Comparison of ENCODE assay signal across 11 cellular contexts in genomic region chr14:55336161-55336560, GRCh38.
DNase-seq lines count a peak whose midpoint lies in the region; TF ChIP-seq lines count a peak whose summit lies in the region.
"Had no signal": no experiment of that assay in that cellular context is flagged by ENCODE, and none has a peak within 500 bp of the region (broad histone marks: within the 10 kb centered on the region; RNA-seq: fewer than 3 reads in every experiment).

No MANE protein-coding gene starts in this region.

- in situ Hi-C loops in G401 (cut with HindIII; ENCODE audit: low sequenced_read_pairs) = no loop called here

- peak overlapping the region in 2 of 5 donors; percentile 5 to 56 for H3K27ac ChIP-seq in stomach
- H3K27ac ChIP-seq: adrenal gland, epithelial cell of prostate, thoracic aorta had no signal

- intact Hi-C loops in stomach (cut with DNase I; ENCODE audit: low total_unique reads) = no loop called here

- no peaks in the 10 kb centered on the region for H3K9me3 ChIP-seq in stomach
- H3K9me3 ChIP-seq: adrenal gland, thoracic aorta had no signal

- 27 to 41% (median 32%) methylated on average over 2 of the region's 2 CpGs for WGBS in stomach, 5 donors

- no peak for TF ChIP-seq EP300 in stomach (IDR thresholded peaks at IDR 0.05)

- H3K4me1 ChIP-seq in stomach = peaks cover 41 to 90% (median 65%) of the 10 kb centered on the region in 4 donors

- H3K27me3 ChIP-seq in stomach = no peaks in the 10 kb centered on the region
- H3K27me3 ChIP-seq: adrenal gland had no signal

- H3K4me3 ChIP-seq in stomach = no peak overlapping the region
- H3K4me3 ChIP-seq: adrenal gland, thoracic aorta had no signal

- TF ChIP-seq CTCF in stomach (IDR thresholded peaks at IDR 0.05) = no peak

- peak; percentile 26 for DNase-seq in activated naive CD4-positive, alpha-beta T cell treated with Interleukin-2 at 50 U/mL for 16 hours
- no peak for DNase-seq in activated naive CD4-positive, alpha-beta T cell (lab: John Stamatoyannopoulos, UW)
- DNase-seq in T-helper 22 cell (ENCODE audit: low read depth) (peak; percentile 25), fibroblast of peridontal ligament (ENCODE audit: extremely low read depth) (peak; percentile 27), stomach (peak; percentile 42), NCI-H2107 (lab: John Stamatoyannopoulos, UW) (no peak), NCI-H1694 treated with DMSO at 0.1 percent for 48 hours (lab: John Stamatoyannopoulos, UW) (no peak), G401 (ENCODE audit: low spot score) (no peak)

- TF ChIP-seq POLR2A in stomach (IDR thresholded peaks at IDR 0.05) = no peak

- no peaks in the 10 kb centered on the region for H3K36me3 ChIP-seq in stomach
- H3K36me3 ChIP-seq: adrenal gland, thoracic aorta had no signal

Comparison
In these comparisons a context has a peak if more than half of its experiments do, and no peak if none do; other contexts are left out.
1. DNase-seq: peak in activated naive CD4-positive, alpha-beta T cell treated with Interleukin-2 at 50 U/mL for 16 hours (single experiment), T-helper 22 cell (single experiment), fibroblast of peridontal ligament (single experiment) and stomach (single experiment); none in activated naive CD4-positive, alpha-beta T cell (0 of 4), NCI-H2107 (single experiment), NCI-H1694 treated with DMSO at 0.1 percent for 48 hours (single experiment) and G401 (single experiment).